1 cellular context compared by ENCODE assay signal in the genomic region with DNA sequence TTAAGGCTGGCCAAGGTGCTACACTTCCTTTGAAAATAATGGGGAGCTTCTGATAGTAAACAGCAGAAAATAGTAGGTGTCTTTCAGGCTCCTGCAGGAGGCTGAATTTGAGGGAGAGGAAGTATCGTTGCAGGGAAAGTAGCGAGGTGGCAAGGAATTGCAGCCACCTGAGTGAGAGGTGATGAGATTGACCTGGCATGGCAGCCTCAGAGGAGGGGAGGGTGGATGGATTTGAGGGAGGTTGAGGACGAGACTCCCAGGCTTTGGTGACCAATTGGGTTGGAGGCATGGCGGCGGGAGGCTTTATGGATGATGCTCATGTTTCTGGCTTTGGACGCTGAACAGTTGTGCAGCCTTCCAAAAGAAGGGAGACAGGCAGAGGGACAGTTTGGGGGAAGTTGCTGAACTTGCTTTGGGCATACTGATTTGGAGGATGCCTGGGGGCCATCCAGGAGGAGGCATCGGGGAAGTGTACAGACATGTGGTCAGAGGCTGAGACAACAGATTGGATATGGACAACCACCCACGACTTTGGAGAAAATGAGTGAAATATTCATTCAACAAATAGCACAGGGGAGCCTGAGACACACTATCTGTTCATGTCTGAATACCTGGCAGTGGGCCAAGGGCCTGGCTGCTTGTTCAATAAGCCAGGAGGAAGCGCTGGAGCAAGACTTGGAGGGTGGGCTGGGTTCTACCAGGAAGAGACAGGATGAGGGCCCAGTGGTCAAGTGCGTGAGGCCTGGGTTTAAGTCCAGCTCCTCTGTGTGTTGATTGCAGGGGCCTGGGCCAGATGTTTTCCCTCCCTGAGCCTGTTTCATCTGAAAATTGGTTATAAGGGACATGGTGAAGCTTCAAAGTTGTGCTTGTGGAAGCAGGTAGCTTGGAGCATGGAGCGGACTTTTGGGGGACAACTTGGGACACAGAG.
A peak's percentile ranks its signal among the peaks of the same experiment; 100 is the strongest.
TF ChIP-seq lines count a peak whose summit lies in the region.

No MANE protein-coding gene starts in this region.

TF ChIP-seq in HepG2, 621 proteins besides CTCF, POLR2A, EP300 and RAD21 (continued from another document and continues in another):
- TF ChIP-seq, protein P1, sequence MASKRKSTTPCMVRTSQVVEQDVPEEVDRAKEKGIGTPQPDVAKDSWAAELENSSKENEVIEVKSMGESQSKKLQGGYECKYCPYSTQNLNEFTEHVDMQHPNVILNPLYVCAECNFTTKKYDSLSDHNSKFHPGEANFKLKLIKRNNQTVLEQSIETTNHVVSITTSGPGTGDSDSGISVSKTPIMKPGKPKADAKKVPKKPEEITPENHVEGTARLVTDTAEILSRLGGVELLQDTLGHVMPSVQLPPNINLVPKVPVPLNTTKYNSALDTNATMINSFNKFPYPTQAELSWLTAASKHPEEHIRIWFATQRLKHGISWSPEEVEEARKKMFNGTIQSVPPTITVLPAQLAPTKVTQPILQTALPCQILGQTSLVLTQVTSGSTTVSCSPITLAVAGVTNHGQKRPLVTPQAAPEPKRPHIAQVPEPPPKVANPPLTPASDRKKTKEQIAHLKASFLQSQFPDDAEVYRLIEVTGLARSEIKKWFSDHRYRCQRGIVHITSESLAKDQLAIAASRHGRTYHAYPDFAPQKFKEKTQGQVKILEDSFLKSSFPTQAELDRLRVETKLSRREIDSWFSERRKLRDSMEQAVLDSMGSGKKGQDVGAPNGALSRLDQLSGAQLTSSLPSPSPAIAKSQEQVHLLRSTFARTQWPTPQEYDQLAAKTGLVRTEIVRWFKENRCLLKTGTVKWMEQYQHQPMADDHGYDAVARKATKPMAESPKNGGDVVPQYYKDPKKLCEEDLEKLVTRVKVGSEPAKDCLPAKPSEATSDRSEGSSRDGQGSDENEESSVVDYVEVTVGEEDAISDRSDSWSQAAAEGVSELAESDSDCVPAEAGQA (IDR thresholded peaks at IDR 0.05; ENCODE audit: low read depth) = no peak
- TF ChIP-seq, protein P1 (CRISPR knock-in tag; IDR thresholded peaks at IDR 0.05; ENCODE audit: borderline replicate concordance) = no peak
- no peak for TF ChIP-seq CHD2 (IDR thresholded peaks at IDR 0.05; ENCODE audit: low read depth, low read length)
- no peak for TF ChIP-seq ZNF547 (CRISPR knock-in tag; IDR thresholded peaks at IDR 0.05)
- TF ChIP-seq RBM22 (optimal IDR thresholded peaks at IDR 0.05; ENCODE audit: low read length) = no peak
- no peak for TF ChIP-seq TBP (CRISPR knock-in tag; IDR thresholded peaks at IDR 0.05)
- TF ChIP-seq ZNF678 (CRISPR knock-in tag; IDR thresholded peaks at IDR 0.05) = no peak
- no peak for TF ChIP-seq HHEX (CRISPR knock-in tag; IDR thresholded peaks at IDR 0.05)
- no peak; the same call in 1 of the 2 replicates for TF ChIP-seq ZNF709 (CRISPR knock-in tag; IDR thresholded peaks at IDR 0.05)
- no peak for TF ChIP-seq SALL2 (CRISPR knock-in tag; IDR thresholded peaks at IDR 0.05)
- no peak for TF ChIP-seq XBP1 (CRISPR knock-in tag; IDR thresholded peaks at IDR 0.05)
- peak; percentile 98 for TF ChIP-seq ZNF850 (CRISPR knock-in tag; conservative IDR thresholded peaks at IDR 0.05)
- no peak for TF ChIP-seq HOXA5 (CRISPR knock-in tag; IDR thresholded peaks at IDR 0.05)
- no peak; the same call in 1 of the 2 replicates for TF ChIP-seq ATF7-NPFF (CRISPR knock-in tag; IDR thresholded peaks at IDR 0.05; ENCODE audit: low read depth)
- TF ChIP-seq TCF7 (IDR thresholded peaks at IDR 0.05; ENCODE audit: low read depth) = no peak
- no peak; the same call in 1 of the 2 replicates for TF ChIP-seq ZNF232 (CRISPR knock-in tag; IDR thresholded peaks at IDR 0.05; ENCODE audit: borderline replicate concordance)
- TF ChIP-seq ATM (IDR thresholded peaks at IDR 0.05; ENCODE audit: borderline replicate concordance) = no peak
- no peak for TF ChIP-seq ZNF24 (IDR thresholded peaks at IDR 0.05)
- TF ChIP-seq ZNF788 (CRISPR knock-in tag; IDR thresholded peaks at IDR 0.05; ENCODE audit: borderline replicate concordance) = peak; percentile 81
- no peak for TF ChIP-seq SETDB1 (CRISPR knock-in tag; IDR thresholded peaks at IDR 0.05; ENCODE audit: borderline replicate concordance)
- peak; percentile 36; the same call in 1 of the 2 replicates for TF ChIP-seq NCOA2 (CRISPR knock-in tag; IDR thresholded peaks at IDR 0.05)
- TF ChIP-seq ZNF761 (CRISPR knock-in tag; conservative IDR thresholded peaks at IDR 0.05) = 0 out of 2 replicates have a peak, but pooled peaks have one; percentile 52
- no peak for TF ChIP-seq ZSCAN29 (CRISPR knock-in tag; conservative IDR thresholded peaks at IDR 0.05)
- no peak for TF ChIP-seq PCBP1 (IDR thresholded peaks at IDR 0.05; ENCODE audit: borderline replicate concordance, low read depth, low read length)
- peak; percentile 37; the same call in 1 of the 2 replicates for TF ChIP-seq HOXA3 (CRISPR knock-in tag; IDR thresholded peaks at IDR 0.05)
- no peak for TF ChIP-seq NR3C1 (CRISPR knock-in tag; IDR thresholded peaks at IDR 0.05)
- TF ChIP-seq BRD4 (CRISPR knock-in tag; IDR thresholded peaks at IDR 0.05) = no peak; the same call in 1 of the 2 replicates
- TF ChIP-seq KLF13 (CRISPR knock-in tag; IDR thresholded peaks at IDR 0.05) = no peak
- peak; percentile 52; the same call in 1 of the 2 replicates for TF ChIP-seq ELF1 (CRISPR knock-in tag; IDR thresholded peaks at IDR 0.05)
- TF ChIP-seq ZNF225 (CRISPR knock-in tag; IDR thresholded peaks at IDR 0.05) = no peak
- TF ChIP-seq MAF1 (CRISPR knock-in tag; IDR thresholded peaks at IDR 0.05; ENCODE audit: borderline replicate concordance) = no peak
- no peak for TF ChIP-seq CHCHD3 (CRISPR knock-in tag; IDR thresholded peaks at IDR 0.05)
- TF ChIP-seq ZNF282 (IDR thresholded peaks at IDR 0.05; ENCODE audit: partially characterized antibody) = no peak
- TF ChIP-seq, protein P2, sequence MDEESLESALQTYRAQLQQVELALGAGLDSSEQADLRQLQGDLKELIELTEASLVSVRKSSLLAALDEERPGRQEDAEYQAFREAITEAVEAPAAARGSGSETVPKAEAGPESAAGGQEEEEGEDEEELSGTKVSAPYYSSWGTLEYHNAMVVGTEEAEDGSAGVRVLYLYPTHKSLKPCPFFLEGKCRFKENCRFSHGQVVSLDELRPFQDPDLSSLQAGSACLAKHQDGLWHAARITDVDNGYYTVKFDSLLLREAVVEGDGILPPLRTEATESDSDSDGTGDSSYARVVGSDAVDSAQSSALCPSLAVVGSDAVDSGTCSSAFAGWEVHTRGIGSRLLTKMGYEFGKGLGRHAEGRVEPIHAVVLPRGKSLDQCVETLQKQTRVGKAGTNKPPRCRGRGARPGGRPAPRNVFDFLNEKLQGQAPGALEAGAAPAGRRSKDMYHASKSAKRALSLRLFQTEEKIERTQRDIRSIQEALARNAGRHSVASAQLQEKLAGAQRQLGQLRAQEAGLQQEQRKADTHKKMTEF (CRISPR knock-in tag; IDR thresholded peaks at IDR 0.05) = peak; percentile 39; the same call in 1 of the 2 replicates
- TF ChIP-seq SMAD9 (CRISPR knock-in tag; IDR thresholded peaks at IDR 0.05) = no peak
- TF ChIP-seq, protein P3, sequence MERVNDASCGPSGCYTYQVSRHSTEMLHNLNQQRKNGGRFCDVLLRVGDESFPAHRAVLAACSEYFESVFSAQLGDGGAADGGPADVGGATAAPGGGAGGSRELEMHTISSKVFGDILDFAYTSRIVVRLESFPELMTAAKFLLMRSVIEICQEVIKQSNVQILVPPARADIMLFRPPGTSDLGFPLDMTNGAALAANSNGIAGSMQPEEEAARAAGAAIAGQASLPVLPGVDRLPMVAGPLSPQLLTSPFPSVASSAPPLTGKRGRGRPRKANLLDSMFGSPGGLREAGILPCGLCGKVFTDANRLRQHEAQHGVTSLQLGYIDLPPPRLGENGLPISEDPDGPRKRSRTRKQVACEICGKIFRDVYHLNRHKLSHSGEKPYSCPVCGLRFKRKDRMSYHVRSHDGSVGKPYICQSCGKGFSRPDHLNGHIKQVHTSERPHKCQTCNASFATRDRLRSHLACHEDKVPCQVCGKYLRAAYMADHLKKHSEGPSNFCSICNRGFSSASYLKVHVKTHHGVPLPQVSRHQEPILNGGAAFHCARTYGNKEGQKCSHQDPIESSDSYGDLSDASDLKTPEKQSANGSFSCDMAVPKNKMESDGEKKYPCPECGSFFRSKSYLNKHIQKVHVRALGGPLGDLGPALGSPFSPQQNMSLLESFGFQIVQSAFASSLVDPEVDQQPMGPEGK (CRISPR knock-in tag; IDR thresholded peaks at IDR 0.05) = peak; percentile 52
- TF ChIP-seq, protein P4, sequence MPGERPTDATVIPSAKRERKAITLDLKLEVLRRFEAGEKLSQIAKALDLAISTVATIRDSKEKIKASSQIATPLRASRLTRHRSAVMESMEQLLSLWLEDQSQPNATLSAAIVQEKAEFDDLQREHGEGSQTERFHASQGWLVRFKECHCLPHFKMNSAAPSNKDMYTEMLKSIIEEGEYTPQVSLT (CRISPR knock-in tag; IDR thresholded peaks at IDR 0.05; ENCODE audit: borderline replicate concordance, low read depth) = no peak
- TF ChIP-seq ZNF713 (CRISPR knock-in tag; IDR thresholded peaks at IDR 0.05) = no peak
- TF ChIP-seq, protein P5, sequence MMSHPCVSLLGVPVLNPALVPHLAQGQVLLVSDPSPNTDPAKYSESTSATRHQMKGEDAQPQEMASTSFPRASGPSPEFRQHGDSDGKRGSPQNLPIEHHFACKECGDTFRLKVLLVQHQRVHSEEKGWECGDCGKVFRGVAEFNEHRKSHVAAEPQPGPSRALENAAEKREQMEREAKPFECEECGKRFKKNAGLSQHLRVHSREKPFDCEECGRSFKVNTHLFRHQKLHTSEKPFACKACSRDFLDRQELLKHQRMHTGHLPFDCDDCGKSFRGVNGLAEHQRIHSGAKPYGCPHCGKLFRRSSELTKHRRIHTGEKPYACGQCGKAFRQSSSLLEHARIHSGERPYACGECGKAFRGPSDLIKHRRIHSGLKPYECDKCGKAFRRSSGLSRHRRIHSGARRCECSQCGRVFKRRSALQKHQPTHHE (CRISPR knock-in tag; IDR thresholded peaks at IDR 0.05; ENCODE audit: borderline replicate concordance) = no peak
- no peak for TF ChIP-seq SOX13 (IDR thresholded peaks at IDR 0.05)
- peak in 1 of 2 experiments; percentile 39; a peak in 1 of 4 replicates for TF ChIP-seq SOX13 (CRISPR knock-in tag; conservative IDR thresholded peaks at IDR 0.05 in 1 of 2, IDR thresholded peaks at IDR 0.05 in 1 of 2)
- TF ChIP-seq ZFP37 (CRISPR knock-in tag; IDR thresholded peaks at IDR 0.05; ENCODE audit: borderline replicate concordance) = no peak; the same call in 1 of the 2 replicates
- TF ChIP-seq ZSCAN25 (CRISPR knock-in tag; IDR thresholded peaks at IDR 0.05) = 0 out of 2 replicates have a peak, but pooled peaks have one; percentile 11
- no peak; the same call in 1 of the 2 replicates for TF ChIP-seq ZNF557 (CRISPR knock-in tag; IDR thresholded peaks at IDR 0.05)
- TF ChIP-seq, protein P6, sequence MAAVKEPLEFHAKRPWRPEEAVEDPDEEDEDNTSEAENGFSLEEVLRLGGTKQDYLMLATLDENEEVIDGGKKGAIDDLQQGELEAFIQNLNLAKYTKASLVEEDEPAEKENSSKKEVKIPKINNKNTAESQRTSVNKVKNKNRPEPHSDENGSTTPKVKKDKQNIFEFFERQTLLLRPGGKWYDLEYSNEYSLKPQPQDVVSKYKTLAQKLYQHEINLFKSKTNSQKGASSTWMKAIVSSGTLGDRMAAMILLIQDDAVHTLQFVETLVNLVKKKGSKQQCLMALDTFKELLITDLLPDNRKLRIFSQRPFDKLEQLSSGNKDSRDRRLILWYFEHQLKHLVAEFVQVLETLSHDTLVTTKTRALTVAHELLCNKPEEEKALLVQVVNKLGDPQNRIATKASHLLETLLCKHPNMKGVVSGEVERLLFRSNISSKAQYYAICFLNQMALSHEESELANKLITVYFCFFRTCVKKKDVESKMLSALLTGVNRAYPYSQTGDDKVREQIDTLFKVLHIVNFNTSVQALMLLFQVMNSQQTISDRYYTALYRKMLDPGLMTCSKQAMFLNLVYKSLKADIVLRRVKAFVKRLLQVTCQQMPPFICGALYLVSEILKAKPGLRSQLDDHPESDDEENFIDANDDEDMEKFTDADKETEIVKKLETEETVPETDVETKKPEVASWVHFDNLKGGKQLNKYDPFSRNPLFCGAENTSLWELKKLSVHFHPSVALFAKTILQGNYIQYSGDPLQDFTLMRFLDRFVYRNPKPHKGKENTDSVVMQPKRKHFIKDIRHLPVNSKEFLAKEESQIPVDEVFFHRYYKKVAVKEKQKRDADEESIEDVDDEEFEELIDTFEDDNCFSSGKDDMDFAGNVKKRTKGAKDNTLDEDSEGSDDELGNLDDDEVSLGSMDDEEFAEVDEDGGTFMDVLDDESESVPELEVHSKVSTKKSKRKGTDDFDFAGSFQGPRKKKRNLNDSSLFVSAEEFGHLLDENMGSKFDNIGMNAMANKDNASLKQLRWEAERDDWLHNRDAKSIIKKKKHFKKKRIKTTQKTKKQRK (IDR thresholded peaks at IDR 0.05; ENCODE audit: low read length) = no peak
- TF ChIP-seq, protein P7, sequence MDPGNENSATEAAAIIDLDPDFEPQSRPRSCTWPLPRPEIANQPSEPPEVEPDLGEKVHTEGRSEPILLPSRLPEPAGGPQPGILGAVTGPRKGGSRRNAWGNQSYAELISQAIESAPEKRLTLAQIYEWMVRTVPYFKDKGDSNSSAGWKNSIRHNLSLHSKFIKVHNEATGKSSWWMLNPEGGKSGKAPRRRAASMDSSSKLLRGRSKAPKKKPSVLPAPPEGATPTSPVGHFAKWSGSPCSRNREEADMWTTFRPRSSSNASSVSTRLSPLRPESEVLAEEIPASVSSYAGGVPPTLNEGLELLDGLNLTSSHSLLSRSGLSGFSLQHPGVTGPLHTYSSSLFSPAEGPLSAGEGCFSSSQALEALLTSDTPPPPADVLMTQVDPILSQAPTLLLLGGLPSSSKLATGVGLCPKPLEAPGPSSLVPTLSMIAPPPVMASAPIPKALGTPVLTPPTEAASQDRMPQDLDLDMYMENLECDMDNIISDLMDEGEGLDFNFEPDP (CRISPR knock-in tag; conservative IDR thresholded peaks at IDR 0.05) = 0 out of 2 replicates have a peak, but pooled peaks have one; percentile 79
- TF ChIP-seq, protein P8, sequence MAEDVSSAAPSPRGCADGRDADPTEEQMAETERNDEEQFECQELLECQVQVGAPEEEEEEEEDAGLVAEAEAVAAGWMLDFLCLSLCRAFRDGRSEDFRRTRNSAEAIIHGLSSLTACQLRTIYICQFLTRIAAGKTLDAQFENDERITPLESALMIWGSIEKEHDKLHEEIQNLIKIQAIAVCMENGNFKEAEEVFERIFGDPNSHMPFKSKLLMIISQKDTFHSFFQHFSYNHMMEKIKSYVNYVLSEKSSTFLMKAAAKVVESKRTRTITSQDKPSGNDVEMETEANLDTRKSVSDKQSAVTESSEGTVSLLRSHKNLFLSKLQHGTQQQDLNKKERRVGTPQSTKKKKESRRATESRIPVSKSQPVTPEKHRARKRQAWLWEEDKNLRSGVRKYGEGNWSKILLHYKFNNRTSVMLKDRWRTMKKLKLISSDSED (CRISPR knock-in tag; IDR thresholded peaks at IDR 0.05) = no peak
